Comparison of ENCODE assay signal across 8 cellular contexts in the genomic region with DNA sequence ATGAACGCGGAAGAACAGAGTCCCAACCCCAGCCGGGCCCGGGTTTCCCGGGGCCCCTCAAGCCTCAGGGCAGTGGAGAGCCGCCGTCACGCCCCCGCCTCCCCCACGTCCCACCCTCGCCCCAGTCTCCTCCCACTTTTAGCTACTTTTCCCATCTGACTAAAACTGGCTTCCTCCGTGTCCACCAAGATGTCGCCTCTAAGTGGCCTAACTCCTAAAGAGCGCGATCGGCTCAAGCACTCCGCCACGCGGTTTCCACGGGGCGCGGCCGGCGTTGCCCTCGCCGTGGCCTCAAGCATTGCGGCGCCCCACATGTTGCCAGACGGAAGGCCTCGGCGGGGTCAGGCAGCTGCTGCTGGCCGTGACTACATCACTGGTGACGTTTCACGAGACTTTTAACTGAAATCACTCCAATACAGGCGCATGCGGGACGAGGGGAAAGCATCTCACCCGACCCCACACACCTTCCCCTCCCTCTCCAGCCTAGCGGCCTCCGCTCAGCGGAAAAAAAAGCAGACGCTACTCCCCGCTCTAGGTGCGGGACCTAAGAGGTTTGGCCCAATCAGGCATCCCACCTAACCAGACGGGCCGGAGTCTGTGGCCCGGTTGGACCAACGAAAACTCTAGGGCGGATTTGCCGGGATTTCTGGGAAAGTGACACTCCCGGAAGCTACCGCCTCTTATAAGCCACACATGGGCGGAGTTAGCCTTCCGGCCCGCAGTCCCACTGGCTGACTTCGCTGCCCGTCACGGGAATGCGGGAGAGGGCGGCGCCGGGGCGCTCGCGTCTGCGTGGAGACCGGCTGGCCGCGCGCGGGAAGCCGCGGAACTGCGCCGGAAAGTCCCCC. TPM values are rescaled to one million over a fixed set of nuclear protein-coding genes. Genes with fewer than 3 reads are reported as not detected.
DNase-seq lines count a peak whose midpoint lies in the region; ATAC-seq and TF ChIP-seq lines count a peak whose summit lies in the region.

A gene (plus strand): TSS at position 785 of the 848 bp plus-strand sequence. CDS start 3,251 bp downstream, outside the sequence.

- H2AFZ ChIP-seq in PC-9, result peak within 1 kb of the TSS; percentile 89

- BruUV-seq in PC-9 (replicated peaks; lab: Mats Ljungman, UMichigan), result TSS peak; percentile 73

- peaks cover 25% of the 10 kb centered on the region for H3K4me1 ChIP-seq in PC-9 (replicated peaks; ENCODE audit: insufficient read depth)

- intact Hi-C loops in PC-9 (cut with micrococcal nuclease; ENCODE audit: unreplicated experiment), result loop anchor here (1.0 to 10.0 kb wide), 6 partner anchors 8 to 959 kb away; no protein-coding TSS in a partner anchor

- H3K4me3 ChIP-seq in Jurkat, Clone E6-1 (ENCODE audit: low read length), result peak within 1 kb of the TSS; percentile 96
- peak within 1 kb of the TSS; percentile 91 for H3K4me3 ChIP-seq in PC-9

- H3K4me2 ChIP-seq in PC-9, result peak within 1 kb of the TSS; percentile 96

- H3K27ac ChIP-seq in PC-9, result peak within 1 kb of the TSS; percentile 98
- H3K27ac ChIP-seq in epithelial cell of prostate, result peak within 1 kb of the TSS; percentile 99

- TF ChIP-seq CTCF in PC-9 (conservative IDR thresholded peaks at IDR 0.05), result 0 out of 2 replicates have a peak, but pooled peaks have one; percentile 6

- H4K20me1 ChIP-seq in PC-9 (ENCODE audit: insufficient read depth), result no peaks in the 10 kb centered on the region

- peak; percentile 97 for DNase-seq in DMS153 (lab: John Stamatoyannopoulos, UW)
- peak; percentile 96 for DNase-seq in Jurkat, Clone E6-1 (ENCODE audit: low read depth, low spot score)
- peak; percentile 96 to 98 for DNase-seq in PC-9
- peak; percentile 98 for DNase-seq in activated T-cell treated with anti-CD3 and anti-CD28 coated beads, Interleukin-2, amount 50 U/mL, for 1 hour
- DNase-seq in epithelial cell of prostate (ENCODE audit: low read depth, low spot score), result peak; percentile 96
- DNase-seq in mucosa of gallbladder (ENCODE audit: low spot score), result peak; percentile 97
- DNase-seq in stimulated activated CD8-positive, alpha-beta memory T cell treated with anti-CD3 and anti-CD28 coated beads, Interleukin-4, amount 100 ng/mL, for 4 hours (ENCODE audit: low read depth in 2 of 2, low spot score in 1 of 2), result peak; percentile 90 to 91

- peak; percentile 80 for ATAC-seq in GM21619 (IDR thresholded peaks at IDR 0.05; ENCODE audit: unreplicated experiment)

- H3K79me2 ChIP-seq in PC-9 (ENCODE audit: low read depth), result peaks cover 41% of the 10 kb centered on the region

- H3K36me3 ChIP-seq in PC-9 (ENCODE audit: low read depth), result 0 out of 2 replicates have a peak, but pooled peaks cover 4% of the 10 kb centered on the region

- no peaks in the 10 kb centered on the region for H3K9me3 ChIP-seq in PC-9 (ENCODE audit: insufficient read depth, low read depth)

- H3F3A ChIP-seq in PC-9 (ENCODE audit: insufficient read depth, low read depth), result peaks cover 25% of the 10 kb centered on the region

- POLR2A ChIA-PET in PC-9 (lab: Charles Lee; ENCODE audit: unreplicated experiment), result interaction anchor here (0.6 to 1.0 kb wide), 16 partner anchors 8 to 1900 kb away, joined by 3 to 26 read pairs (median 4); a partner anchor contains a TSS

- no peaks in the 10 kb centered on the region for H3K9me2 ChIP-seq in PC-9 (ENCODE audit: insufficient read depth)

- CTCF ChIA-PET in PC-9 (lab: Charles Lee), result interaction anchor here (0.5 to 1.3 kb wide), 13 partner anchors 8 to 1631 kb away, joined by 3 to 15 read pairs (median 6); a partner anchor contains a TSS

- no peaks in the 10 kb centered on the region for H3K27me3 ChIP-seq in PC-9 (ENCODE audit: insufficient read depth, low read depth)

RNA-seq across cellular contexts. Expression of the gene that starts here (rescaled TPM):
- polyA plus RNA-seq in Jurkat, Clone E6-1 (2012; ENCODE audit: insufficient read depth, insufficient read length), result 55.2 TPM
- total RNA-seq in PC-9 (2021) (29.8 and 30.9 TPM in 2 replicates), mucosa of gallbladder (10.5 TPM)

Comparison
In these comparisons a context has a peak if more than half of its experiments do, and no peak if none do; other contexts are left out.
1. Peak in every context shown above with its lines: DNase-seq, ATAC-seq, H3K4me3 ChIP-seq and H3K27ac ChIP-seq.